In the genomic region with DNA sequence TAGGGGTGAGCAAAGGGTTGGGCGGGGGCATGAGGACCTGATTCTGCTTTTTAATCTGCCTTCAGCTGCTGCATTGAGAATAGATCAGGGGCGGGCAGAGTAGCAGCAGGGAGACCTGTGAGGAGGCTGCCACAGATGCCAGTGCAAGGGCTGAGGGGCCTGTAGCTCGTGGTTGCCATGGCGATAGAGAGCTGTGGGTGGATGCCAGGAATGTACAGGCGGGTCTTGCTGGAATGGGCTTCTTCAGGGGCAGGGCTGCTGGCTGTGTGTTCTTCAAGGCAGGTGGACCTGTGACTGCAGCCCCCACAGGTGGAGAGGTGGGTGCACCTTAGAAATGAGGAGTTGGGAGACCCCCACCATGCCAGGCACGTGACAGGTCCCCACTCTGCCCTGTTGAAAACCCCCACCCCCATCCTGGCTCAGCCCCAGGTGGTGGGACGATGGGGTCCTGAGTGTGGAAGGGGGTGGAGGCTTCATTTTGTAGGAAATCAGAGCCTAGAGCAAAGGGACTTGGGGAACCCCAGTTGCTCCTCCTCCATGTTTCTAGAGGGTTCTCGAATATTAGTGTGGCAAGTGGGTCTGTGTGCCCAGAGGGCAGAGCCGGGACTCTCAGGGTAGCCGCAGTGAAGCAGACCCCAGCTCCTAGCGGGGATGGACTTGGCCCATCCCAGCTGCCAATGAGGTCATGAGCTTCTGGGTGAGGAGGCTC, we compare ENCODE assay signal across 11 cellular contexts. TPM values are rescaled to one million over a fixed set of nuclear protein-coding genes. Genes with fewer than 3 reads are reported as not detected.
A peak's percentile ranks its signal among the peaks of the same experiment; 100 is the strongest.
DNase-seq lines count a peak whose midpoint lies in the region; ATAC-seq and TF ChIP-seq lines count a peak whose summit lies in the region.
"Had no signal": no experiment of that assay in that cellular context is flagged by ENCODE, and none has a peak within 500 bp of the region (broad histone marks: within the 10 kb centered on the region; RNA-seq: fewer than 3 reads in every experiment).

No MANE protein-coding gene starts in this region.

- peak overlapping the region in 1 of 2 experiments; percentile 18 for H3K18ac ChIP-seq in mesenchymal stem cell (ENCODE audit: low read depth in 1 of 2, low read length in 2 of 2)

- no peaks in the 10 kb centered on the region for H3K27me3 ChIP-seq in CD8-positive, alpha-beta memory T cell (ENCODE audit: insufficient read depth, low read length, poor library complexity, severe bottlenecking)
- H3K27me3 ChIP-seq in mesenchymal stem cell (ENCODE audit: control insufficient read depth in 1 of 2, insufficient read depth in 1 of 2, low read length in 2 of 2), result no peaks in the 10 kb centered on the region
- H3K27me3 ChIP-seq: SJSA1 had no signal

- peaks cover 3% of the 10 kb centered on the region for H3K36me3 ChIP-seq in CD8-positive, alpha-beta memory T cell (ENCODE audit: insufficient read depth, low read length)
- H3K36me3 ChIP-seq in mesenchymal stem cell (ENCODE audit: control insufficient read depth in 1 of 2, insufficient read depth in 2 of 2, low read depth in 1 of 2, low read length in 2 of 2), result peaks cover 11 to 55% of the 10 kb centered on the region in 2 experiments
- H3K36me3 ChIP-seq: transverse colon had no signal

- H3K4ac ChIP-seq in mesenchymal stem cell (ENCODE audit: low read depth in 1 of 2, low read length in 2 of 2), result no peak overlapping the region

- H3K23ac ChIP-seq in mesenchymal stem cell (ENCODE audit: low read length in 2 of 2), result no peak overlapping the region

- H3K4me3 Mint-ChIP-seq in CD8-positive, alpha-beta memory T cell, result no peak overlapping the region
- H3K4me3 Mint-ChIP-seq in HFFc6, result no peak overlapping the region

- no peak overlapping the region for H3K27ac ChIP-seq in CD8-positive, alpha-beta memory T cell (ENCODE audit: low read depth, low read length)
- H3K27ac ChIP-seq in mesenchymal stem cell (ENCODE audit: low read length, poor library complexity, severe bottlenecking), result no peak overlapping the region
- H3K27ac ChIP-seq: SJSA1, transverse colon had no signal

- H2BK15ac ChIP-seq in mesenchymal stem cell (ENCODE audit: low read depth, poor library complexity, severe bottlenecking), result no peak overlapping the region

- H3K9me3 Mint-ChIP-seq in CD8-positive, alpha-beta memory T cell, result no peaks in the 10 kb centered on the region
- H3K9me3 Mint-ChIP-seq in HFFc6, result no peaks in the 10 kb centered on the region

- H3K4me1 Mint-ChIP-seq in CD8-positive, alpha-beta memory T cell, result peaks cover 25 to 53% (median 31%) of the 10 kb centered on the region in 3 donors
- H3K4me1 Mint-ChIP-seq in HFFc6 (ENCODE audit: low read depth), result peaks cover 40% of the 10 kb centered on the region

- ATAC-seq in left colon (no peak), GM21619 (IDR thresholded peaks at IDR 0.05; ENCODE audit: unreplicated experiment) (no peak)

- H4K8ac ChIP-seq in mesenchymal stem cell (ENCODE audit: low read length), result no peak overlapping the region

- no peak overlapping the region for H3K14ac ChIP-seq in mesenchymal stem cell (ENCODE audit: low read length in 2 of 2)

- H2BK120ac ChIP-seq in mesenchymal stem cell (ENCODE audit: low read depth, low read length), result no peak overlapping the region

- intact Hi-C loops in left colon (cut with DNase I, micrococcal nuclease), result no loop called here

- no peak overlapping the region for H3K4me3 ChIP-seq in CD8-positive, alpha-beta memory T cell (ENCODE audit: low read length)
- H3K4me3 ChIP-seq in mesenchymal stem cell (ENCODE audit: insufficient read depth in 1 of 2, low read depth in 1 of 2, low read length in 2 of 2), result no peak overlapping the region
- H3K4me3 ChIP-seq: SJSA1, transverse colon had no signal

- no peaks in the 10 kb centered on the region for H3K27me3 Mint-ChIP-seq in CD8-positive, alpha-beta memory T cell
- H3K27me3 Mint-ChIP-seq in HFFc6 (ENCODE audit: insufficient read depth), result no peaks in the 10 kb centered on the region; the same call in 1 of the 2 replicates

- no peak for TF ChIP-seq CTCF in HFFc6 (IDR thresholded peaks at IDR 0.05)

- POLR2A ChIA-PET in CD8-positive, alpha-beta memory T cell (lab: Charles Lee), result no interaction called here

- DNase-seq in CD8-positive, alpha-beta memory T cell, result no peak
- DNase-seq in HFFc6 (peak; percentile 39), T1000 (lab: John Stamatoyannopoulos, UW) (peak; percentile 28), mesenchymal stem cell (no peak), left colon (no peak), NOMO-1 treated with dmso at 0.1 percent for 144 hours (lab: John Stamatoyannopoulos, UW; ENCODE audit: unreplicated experiment) (no peak)
- no peak for DNase-seq in activated CD8-positive, alpha-beta memory T cell treated with anti-CD3 and anti-CD28 coated beads for 24 hours
- DNase-seq: stimulated activated CD4-positive, alpha-beta T cell treated with anti-CD3 and anti-CD28 coated beads, Interleukin-15, amount 100 ng/mL, for 24 hours; transverse colon had no signal

- CTCF ChIA-PET in CD8-positive, alpha-beta memory T cell (lab: Charles Lee), result no interaction called here

- no peak overlapping the region for H3K9ac ChIP-seq in mesenchymal stem cell (ENCODE audit: low read length)

- H2AK5ac ChIP-seq in mesenchymal stem cell (ENCODE audit: low read length, severe bottlenecking), result no peak overlapping the region

- peaks cover 0 to 22% (median 6%) of the 10 kb centered on the region in 3 donors for H3K36me3 Mint-ChIP-seq in CD8-positive, alpha-beta memory T cell
- peaks cover 11% of the 10 kb centered on the region for H3K36me3 Mint-ChIP-seq in HFFc6 (ENCODE audit: low read depth)

- H3K4me2 ChIP-seq in mesenchymal stem cell (ENCODE audit: low read length, poor library complexity, severe bottlenecking), result no peak overlapping the region

- no peak overlapping the region for H2AFZ ChIP-seq in mesenchymal stem cell (ENCODE audit: low read depth, low read length)

- H4K91ac ChIP-seq in mesenchymal stem cell (ENCODE audit: low read length), result peak overlapping the region; percentile 52

- peak overlapping the region in 1 of 2 experiments; percentile 29 for H2BK12ac ChIP-seq in mesenchymal stem cell (ENCODE audit: low read length in 2 of 2)

- H2BK5ac ChIP-seq in mesenchymal stem cell (ENCODE audit: low read depth, low read length, poor library complexity, severe bottlenecking), result no peak overlapping the region

- no peaks in the 10 kb centered on the region for H3K9me3 ChIP-seq in CD8-positive, alpha-beta memory T cell (ENCODE audit: low read length)
- no peaks in the 10 kb centered on the region for H3K9me3 ChIP-seq in mesenchymal stem cell (ENCODE audit: control insufficient read depth, low read length)
- H3K9me3 ChIP-seq: SJSA1, transverse colon had no signal

- H3K79me1 ChIP-seq in mesenchymal stem cell (replicated peaks; ENCODE audit: low read length, poor library complexity, severe bottlenecking), result peaks cover 33% of the 10 kb centered on the region

- peaks cover 12% of the 10 kb centered on the region for H3K4me1 ChIP-seq in CD8-positive, alpha-beta memory T cell (ENCODE audit: insufficient read depth, low read length)
- peaks cover 49% of the 10 kb centered on the region for H3K4me1 ChIP-seq in mesenchymal stem cell (ENCODE audit: control insufficient read depth, insufficient read depth, low read depth, low read length)

- WGBS in mesenchymal stem cell, result 80% methylated on average over 10 of the region's 11 CpGs

- peak overlapping the region in 5 of 8 donors; percentile 7 to 78 (median 47) for H3K27ac Mint-ChIP-seq in CD8-positive, alpha-beta memory T cell
- H3K27ac Mint-ChIP-seq in HFFc6, result peak overlapping the region; percentile 59

RNA-seq across cellular contexts. Expression of gene SLC6A6, which starts 38.3 kb away (rescaled TPM):
- 10 to 100 TPM; 44.5 to 44.6 TPM for total RNA-seq in CD8-positive, alpha-beta memory T cell
- polyA plus RNA-seq in CD8-positive, alpha-beta memory T cell, result 6.6 TPM
- total RNA-seq in HFFc6 (2021; fragmentation: NEBNext Ultra II Directional; extraction: Animal tissue kit (Norgen Biotek cat#: 25700)), result 10 to 100 TPM; 22.5 to 33.0 (median 28.6) TPM
- 34.8 TPM for polyA plus RNA-seq in mesenchymal stem cell (2013, experiment 1 of 2)
- 33.8 TPM for polyA plus RNA-seq in mesenchymal stem cell (2013, experiment 2 of 2)
- 1 to 10 TPM; 6.7 to 8.3 TPM for total RNA-seq in left colon

Comparison
In these comparisons a context has a peak if more than half of its experiments do, and no peak if none do; other contexts are left out.
1. DNase-seq: peak in HFFc6 (single experiment) and T1000 (single experiment); none in CD8-positive, alpha-beta memory T cell (0 of 5), mesenchymal stem cell (single experiment), left colon (0 of 2), activated CD8-positive, alpha-beta memory T cell treated with anti-CD3 and anti-CD28 coated beads for 24 hours (single experiment) and NOMO-1 treated with dmso at 0.1 percent for 144 hours (single experiment).